13 cellular contexts compared by ENCODE assay signal in genomic region chr17:47945080-47945479, GRCh38. TPM values are rescaled to one million over a fixed set of nuclear protein-coding genes. Genes with fewer than 3 reads are reported as not detected.
DNase-seq lines count a peak whose midpoint lies in the region; ATAC-seq and TF ChIP-seq lines count a peak whose summit lies in the region.
"Had no signal": no experiment of that assay in that cellular context is flagged by ENCODE, and none has a peak within 500 bp of the region (broad histone marks: within the 10 kb centered on the region; RNA-seq: fewer than 3 reads in every experiment).

No MANE protein-coding gene starts in this region.

- H3K4me3 ChIP-seq in BLaER1 treated with 17β-estradiol and CSF1 and Interleukin-3, amounts not matched to agents 10 nM and 100 nM = no peak overlapping the region
- H3K4me3 ChIP-seq in MM.1S (ENCODE audit: low read length) = no peak overlapping the region

- peaks cover 60 to 94% (median 81%) of the 10 kb centered on the region in 10 experiments for H3K4me1 ChIP-seq in BLaER1 treated with 17β-estradiol and CSF1 and Interleukin-3, amounts not matched to agents 10 nM and 100 nM
- H3K4me1 ChIP-seq in MM.1S (ENCODE audit: low read length) = peaks cover 32% of the 10 kb centered on the region

- DNase-seq in Kasumi-1 (lab: John Stamatoyannopoulos, UW) (peak; percentile 27 to 49), anterior cingulate cortex (lab: John Stamatoyannopoulos, UW) (peak in 37 of 58 donors; percentile 5 to 72 (median 31)), neural crest cell (ENCODE audit: low read depth, low spot score) (no peak), DMS79 (lab: John Stamatoyannopoulos, UW) (no peak), MM.1S (no peak)
- DNase-seq: Calu3; effector CD4-positive, alpha-beta T cell had no signal

- H3K9ac ChIP-seq in BLaER1 treated with 17β-estradiol and CSF1 and Interleukin-3, amounts not matched to agents 10 nM and 100 nM = peak overlapping the region; percentile 6 to 66 (median 31); a peak in 16 of 22 replicates
- H3K9ac ChIP-seq in MM.1S (ENCODE audit: low read length) = no peak overlapping the region

- no peaks in the 10 kb centered on the region for H4K20me1 ChIP-seq in BLaER1 treated with 17β-estradiol and CSF1 and Interleukin-3, amounts not matched to agents 10 nM and 100 nM
- H4K20me1 ChIP-seq in MM.1S (ENCODE audit: insufficient read depth, low read length) = no peaks in the 10 kb centered on the region

- no peaks in the 10 kb centered on the region for H3K36me3 Mint-ChIP-seq in neural crest cell (ENCODE audit: low read depth)

- H3K9me3 Mint-ChIP-seq in neural crest cell = peaks cover 4% of the 10 kb centered on the region

- no peak overlapping the region for H3K4me3 Mint-ChIP-seq in neural crest cell

- peaks cover 0 to 11% (median 6%) of the 10 kb centered on the region in 11 experiments; a peak in 9 of 22 replicates for H3K9me3 ChIP-seq in BLaER1 treated with 17β-estradiol and CSF1 and Interleukin-3, amounts not matched to agents 10 nM and 100 nM (replicated peaks in 1 of 11)
- no peaks in the 10 kb centered on the region for H3K9me3 ChIP-seq in MM.1S (replicated peaks; ENCODE audit: insufficient read depth, low read length)

- H3K4me1 Mint-ChIP-seq in neural crest cell = peaks cover 24% of the 10 kb centered on the region

- peak overlapping the region; percentile 2 for H3K27ac Mint-ChIP-seq in neural crest cell (ENCODE audit: unreplicated experiment)

- peak overlapping the region in 10 of 11 experiments; percentile 45 to 72 (median 66); a peak in 19 of 22 replicates for H3K27ac ChIP-seq in BLaER1 treated with 17β-estradiol and CSF1 and Interleukin-3, amounts not matched to agents 10 nM and 100 nM
- H3K27ac ChIP-seq in MM.1S (ENCODE audit: low read length) = no peak overlapping the region

- no peaks in the 10 kb centered on the region for H3K9me2 ChIP-seq in MM.1S (replicated peaks; ENCODE audit: insufficient read depth, low read length)

- ATAC-seq in GM21423 (IDR thresholded peaks at IDR 0.05; ENCODE audit: unreplicated experiment) (no peak), GM21367 (IDR thresholded peaks at IDR 0.05; ENCODE audit: unreplicated experiment) (no peak)

- peak overlapping the region; percentile 54 to 98 (median 67) for H3K4me2 ChIP-seq in BLaER1 treated with 17β-estradiol and CSF1 and Interleukin-3, amounts not matched to agents 10 nM and 100 nM
- H3K4me2 ChIP-seq in MM.1S (ENCODE audit: low read depth, low read length) = no peak overlapping the region

- H3K27me3 Mint-ChIP-seq in neural crest cell (ENCODE audit: low read depth) = peaks cover 11% of the 10 kb centered on the region

- peaks cover 21% of the 10 kb centered on the region for H3F3A ChIP-seq in MM.1S (ENCODE audit: insufficient read depth, low read length)

- no peaks in the 10 kb centered on the region for H3K27me3 ChIP-seq in BLaER1 treated with 17β-estradiol and CSF1 and Interleukin-3, amounts not matched to agents 10 nM and 100 nM
- H3K27me3 ChIP-seq in MM.1S (replicated peaks; ENCODE audit: insufficient read depth, low read length) = no peaks in the 10 kb centered on the region

- peaks cover 21% of the 10 kb centered on the region for H3K79me2 ChIP-seq in MM.1S (ENCODE audit: low read length)

- peaks cover 6 to 51% (median 22%) of the 10 kb centered on the region in 11 experiments; a peak in 17 of 22 replicates for H3K36me3 ChIP-seq in BLaER1 treated with 17β-estradiol and CSF1 and Interleukin-3, amounts not matched to agents 10 nM and 100 nM
- H3K36me3 ChIP-seq in MM.1S (replicated peaks; ENCODE audit: insufficient read depth, low read length) = no peaks in the 10 kb centered on the region

- TF ChIP-seq CTCF in neural crest cell (conservative IDR thresholded peaks at IDR 0.05) = no peak
- no peak for TF ChIP-seq CTCF in MM.1S (IDR thresholded peaks at IDR 0.05; ENCODE audit: low read length)

- no peak overlapping the region for H2AFZ ChIP-seq in MM.1S (ENCODE audit: low read length)

RNA-seq across cellular contexts. Expression of gene PNPO, which starts 3.7 kb away (rescaled TPM):
- total RNA-seq in neural crest cell = 7.1 and 7.5 TPM in 2 replicates

RNA-seq across cellular contexts. Expression of gene PRR15L, which starts 12.6 kb away (rescaled TPM):
- total RNA-seq in neural crest cell = not detected in 2 replicates
- total RNA-seq: mononuclear cell, NCI-H460, temporal lobe had no signal

RNA-seq across cellular contexts. Expression of gene CDK5RAP3, which starts 25.8 kb away (rescaled TPM):
- 285 and 301 TPM in 2 replicates for total RNA-seq in neural crest cell

RNA-seq across cellular contexts. Expression of gene SP2, which starts 49.0 kb away (rescaled TPM):
- total RNA-seq in neural crest cell = 22.4 and 23.2 TPM in 2 replicates

Comparison
In these comparisons a context has a peak if more than half of its experiments do, and no peak if none do; other contexts are left out.
1. DNase-seq: peak in Kasumi-1 (2 of 2) and anterior cingulate cortex (37 of 58); none in neural crest cell (single experiment), DMS79 (single experiment) and MM.1S (single experiment).